ENCODE assay signal across 15 cellular contexts in genomic region chrX:14670819-14671218, GRCh38.
DNase-seq lines count a peak whose midpoint lies in the region; ATAC-seq and TF ChIP-seq lines count a peak whose summit lies in the region.
"Had no signal": no experiment of that assay in that cellular context is flagged by ENCODE, and none has a peak within 500 bp of the region (broad histone marks: within the 10 kb centered on the region; RNA-seq: fewer than 3 reads in every experiment).

No MANE protein-coding gene starts in this region.

- H3K9me3 ChIP-seq in DOHH2 (ENCODE audit: control insufficient read depth, insufficient read depth, low read length) (no peaks in the 10 kb centered on the region), ascending aorta (no peaks in the 10 kb centered on the region), hepatocyte (ENCODE audit: low read depth) (no peaks in the 10 kb centered on the region)

- ATAC-seq in GM19328 (IDR thresholded peaks at IDR 0.05; ENCODE audit: unreplicated experiment) = peak; percentile 72
- ATAC-seq in HG02610 (IDR thresholded peaks at IDR 0.05; ENCODE audit: unreplicated experiment) = peak; percentile 57
- ATAC-seq in HG03342 (IDR thresholded peaks at IDR 0.05; ENCODE audit: unreplicated experiment) = peak; percentile 70

- H3K36me3 ChIP-seq in DOHH2 (ENCODE audit: control insufficient read depth, low read length) (no peaks in the 10 kb centered on the region), ascending aorta (no peaks in the 10 kb centered on the region), hepatocyte (replicated peaks; ENCODE audit: insufficient read depth, low read depth) (no peaks in the 10 kb centered on the region)

- DNase-seq in posterior vena cava (ENCODE audit: low spot score) (no peak), ascending aorta (ENCODE audit: low spot score in 2 of 2) (no peak), mucosa of gallbladder (ENCODE audit: low spot score) (no peak), hepatocyte (ENCODE audit: low spot score) (no peak)
- DNase-seq: activated CD4-positive, alpha-beta memory T cell treated with anti-CD3 and anti-CD28 coated beads for 36 hours; activated naive CD4-positive, alpha-beta T cell treated with Interleukin-2 at 50 U/mL for 16 hours; cerebellar nuclear complex; DMS 273 treated with DMSO at 0.1 percent for 48 hours; midbrain; NCI-H1417; T-helper 1 cell had no signal

- peak overlapping the region; percentile 40 for H3K4me2 ChIP-seq in DOHH2 (ENCODE audit: low read length)
- no peak overlapping the region for H3K4me2 ChIP-seq in hepatocyte

- TF ChIP-seq CTCF in DOHH2 (IDR thresholded peaks at IDR 0.05; ENCODE audit: low read depth, low read length, poor library complexity, severe bottlenecking) (no peak), ascending aorta (IDR thresholded peaks at IDR 0.05) (no peak), hepatocyte (IDR thresholded peaks at IDR 0.05; ENCODE audit: poor library complexity) (no peak)

- H3K27ac ChIP-seq in DOHH2 (ENCODE audit: low read depth, low read length) (no peak overlapping the region), ascending aorta (no peak overlapping the region), hepatocyte (no peak overlapping the region)

- H3K9me2 ChIP-seq in DOHH2 (replicated peaks; ENCODE audit: control insufficient read depth, low read length) (no peaks in the 10 kb centered on the region), hepatocyte (replicated peaks; ENCODE audit: insufficient read depth) (no peaks in the 10 kb centered on the region)

- H4K20me1 ChIP-seq in DOHH2 (ENCODE audit: control insufficient read depth, insufficient read depth, low read depth, low read length) = no peaks in the 10 kb centered on the region
- no peaks in the 10 kb centered on the region for H4K20me1 ChIP-seq in hepatocyte (ENCODE audit: insufficient read depth, poor library complexity, severe bottlenecking)

- H3K4me3 ChIP-seq in DOHH2 (ENCODE audit: low read length) (no peak overlapping the region), ascending aorta (no peak overlapping the region), hepatocyte (no peak overlapping the region)

- H3K27me3 ChIP-seq in DOHH2 (ENCODE audit: control insufficient read depth, low read length) (no peaks in the 10 kb centered on the region), ascending aorta (no peaks in the 10 kb centered on the region), hepatocyte (no peaks in the 10 kb centered on the region)

- peaks cover 32% of the 10 kb centered on the region for H3K4me1 ChIP-seq in DOHH2 (ENCODE audit: control insufficient read depth, low read length)
- no peaks in the 10 kb centered on the region for H3K4me1 ChIP-seq in ascending aorta
- H3K4me1 ChIP-seq in hepatocyte (ENCODE audit: insufficient read depth) = no peaks in the 10 kb centered on the region

- no peak overlapping the region for H2AFZ ChIP-seq in hepatocyte

- H3K79me2 ChIP-seq in DOHH2 (ENCODE audit: control insufficient read depth, low read length) (no peaks in the 10 kb centered on the region), hepatocyte (no peaks in the 10 kb centered on the region)

- no peaks in the 10 kb centered on the region for H3F3A ChIP-seq in DOHH2 (ENCODE audit: control insufficient read depth, insufficient read depth)

- intact Hi-C loops in posterior vena cava (cut with DNase I) (no loop called here), ascending aorta (cut with DNase I) (no loop called here)

- WGBS in hepatocyte (ENCODE audit: low lambda C conversion rate, missing lambda C conversion rate) = 83% methylated on average over 1 of the region's 1 CpG
